In genomic region chr1:75785320-75785963, GRCh38 we compare ENCODE assay signal across 8 cellular contexts. TPM values are rescaled to one million over a fixed set of nuclear protein-coding genes. Genes with fewer than 3 reads are reported as not detected.
DNase-seq lines count a peak whose midpoint lies in the region; ATAC-seq and TF ChIP-seq lines count a peak whose summit lies in the region.

No MANE protein-coding gene starts in this region.

- WGBS in tibial nerve, 2 donors, result 10 to 14% methylated on average over 8 of the region's 8 CpGs

- peaks cover 0 to 44% (median 23%) of the 10 kb centered on the region in 4 donors for H3K4me1 ChIP-seq in tibial nerve

- DNase-seq in stimulated activated naive CD8-positive, alpha-beta T cell treated with anti-CD3 and anti-CD28 coated beads, Interleukin-15, Interleukin-2, amounts not matched to agents 100 U/mL and 50 U/mL, for 24 hours, result no peak
- no peak for DNase-seq in left colon
- no peak for DNase-seq in tibial nerve (ENCODE audit: low spot score in 2 of 2)
- no peak for DNase-seq in central memory CD4-positive, alpha-beta T cell
- no peak for DNase-seq in OCI-M2 (lab: John Stamatoyannopoulos, UW; ENCODE audit: unreplicated experiment)

- intact Hi-C loops in left colon (cut with DNase I, micrococcal nuclease), result loop anchor here in 1 of 2 donors (5.0 kb wide), 1 partner anchor 63 kb away; the partner anchor contains the start of gene ACADM

- H3K4me3 Mint-ChIP-seq in stimulated activated naive CD8-positive, alpha-beta T cell treated with anti-CD3 and anti-CD28 coated beads, Interleukin-15, Interleukin-2, amounts not matched to agents 100 ng/mL and 50 ng/mL, for 24 hours, result peak overlapping the region; percentile 99

- H3K27ac ChIP-seq in angular gyrus (ENCODE audit: low read depth, low read length) (peak overlapping the region; percentile 83), tibial nerve (peak overlapping the region; percentile 46 to 93 (median 84))

- peaks cover 38% of the 10 kb centered on the region for H3K4me1 Mint-ChIP-seq in stimulated activated naive CD8-positive, alpha-beta T cell treated with anti-CD3 and anti-CD28 coated beads, Interleukin-15, Interleukin-2, amounts not matched to agents 100 ng/mL and 50 ng/mL, for 24 hours (ENCODE audit: low read depth)

- no peak for TF ChIP-seq CTCF in tibial nerve (IDR thresholded peaks at IDR 0.05)

- no peaks in the 10 kb centered on the region for H3K27me3 ChIP-seq in tibial nerve

- H3K9me3 ChIP-seq in tibial nerve, result no peaks in the 10 kb centered on the region

- no peak for ATAC-seq in stimulated activated naive CD8-positive, alpha-beta T cell treated with anti-CD3 and anti-CD28 coated beads, Interleukin-15, Interleukin-2, amounts not matched to agents 100 U/mL and 50 U/mL, for 24 hours
- ATAC-seq in HG03175 (IDR thresholded peaks at IDR 0.05; ENCODE audit: unreplicated experiment) (peak; percentile 10), left colon (peak; percentile 26)

- TF ChIP-seq EP300 in tibial nerve (IDR thresholded peaks at IDR 0.05), result no peak

- H3K36me3 ChIP-seq in tibial nerve, result peaks cover 0 to 6% (median 0%) of the 10 kb centered on the region in 3 donors

- H3K9me3 Mint-ChIP-seq in stimulated activated naive CD8-positive, alpha-beta T cell treated with anti-CD3 and anti-CD28 coated beads, Interleukin-15, Interleukin-2, amounts not matched to agents 100 ng/mL and 50 ng/mL, for 24 hours, result no peaks in the 10 kb centered on the region

- H3K27me3 Mint-ChIP-seq in stimulated activated naive CD8-positive, alpha-beta T cell treated with anti-CD3 and anti-CD28 coated beads, Interleukin-15, Interleukin-2, amounts not matched to agents 100 ng/mL and 50 ng/mL, for 24 hours, result peaks cover 9% of the 10 kb centered on the region

- H3K4me3 ChIP-seq in tibial nerve, result peak overlapping the region; percentile 50 to 77 (median 67)

- peak overlapping the region; percentile 95 for H3K27ac Mint-ChIP-seq in stimulated activated naive CD8-positive, alpha-beta T cell treated with anti-CD3 and anti-CD28 coated beads, Interleukin-15, Interleukin-2, amounts not matched to agents 100 ng/mL and 50 ng/mL, for 24 hours

- peaks cover 47% of the 10 kb centered on the region for H3K36me3 Mint-ChIP-seq in stimulated activated naive CD8-positive, alpha-beta T cell treated with anti-CD3 and anti-CD28 coated beads, Interleukin-15, Interleukin-2, amounts not matched to agents 100 ng/mL and 50 ng/mL, for 24 hours (ENCODE audit: low read depth)

- TF ChIP-seq POLR2A in tibial nerve (IDR thresholded peaks at IDR 0.05), result no peak

RNA-seq across cellular contexts. Expression of gene RABGGTB, which starts 0.6 kb away (rescaled TPM):
- total RNA-seq in left colon (10 to 100 TPM; 49.7 to 68.5 TPM), tibial nerve (10 to 100 TPM; 42.2 to 56.3 (median 50.9) TPM)

RNA-seq across cellular contexts. Expression of gene MSH4, which starts 11.2 kb away (rescaled TPM):
- total RNA-seq in left colon (under 1 TPM; 0.15 to 0.45 TPM), tibial nerve (1 to 10 TPM in 1 of 4 donors, under 1 TPM in 3; 0.44 to 2.7 (median 0.79) TPM)
